Comparison of ENCODE assay signal across 8 cellular contexts in genomic region chr14:77799455-77799854, GRCh38. TPM values are rescaled to one million over a fixed set of nuclear protein-coding genes. Genes with fewer than 3 reads are reported as not detected.
DNase-seq lines count a peak whose midpoint lies in the region; ATAC-seq and TF ChIP-seq lines count a peak whose summit lies in the region.
"Not testable (repeated sequence)": the region's sequence is repeated elsewhere in the genome, so short reads cannot be mapped to it uniquely, and the experiment has no call there.

No MANE protein-coding gene starts in this region.

- H2AFZ ChIP-seq in OCI-LY1 (ENCODE audit: low read length), result peak overlapping the region; percentile 30
- peak overlapping the region; percentile 96 for H2AFZ ChIP-seq in hepatocyte

- H3K27me3 ChIP-seq in OCI-LY1 (ENCODE audit: insufficient read depth, low read length); colonic mucosa; hepatocyte: not testable (repeated sequence)

- intact Hi-C loops in colonic mucosa (cut with DNase I), result not testable (repeated sequence)

- not testable (repeated sequence) for H3K9me3 Mint-ChIP-seq in activated T-cell treated with anti-CD3 and anti-CD28 coated beads, Interleukin-2, amount 50 U/mL, for 4 hours; naive thymus-derived CD8-positive, alpha-beta T cell; stimulated activated naive B cell treated with anti-CD40 and anti-IgM and Interleukin-4, amounts not matched to agents 10 μg/mL and 1 μg/mL and 100 μg/mL, for 72 hours

- H3K27me3 Mint-ChIP-seq in activated T-cell treated with anti-CD3 and anti-CD28 coated beads, Interleukin-2, amount 50 U/mL, for 4 hours (ENCODE audit: low read depth); naive thymus-derived CD8-positive, alpha-beta T cell; stimulated activated naive B cell treated with anti-CD40 and anti-IgM and Interleukin-4, amounts not matched to agents 10 μg/mL and 1 μg/mL and 100 μg/mL, for 72 hours: not testable (repeated sequence)

- 83% methylated on average over 13 of the region's 13 CpGs for WGBS in hepatocyte (ENCODE audit: low lambda C conversion rate, missing lambda C conversion rate)

- H3K36me3 Mint-ChIP-seq in activated T-cell treated with anti-CD3 and anti-CD28 coated beads, Interleukin-2, amount 50 U/mL, for 4 hours (ENCODE audit: insufficient read depth); naive thymus-derived CD8-positive, alpha-beta T cell; stimulated activated naive B cell treated with anti-CD40 and anti-IgM and Interleukin-4, amounts not matched to agents 10 μg/mL and 1 μg/mL and 100 μg/mL, for 72 hours: not testable (repeated sequence)

- not testable (repeated sequence) for H3K4me1 Mint-ChIP-seq in activated T-cell treated with anti-CD3 and anti-CD28 coated beads, Interleukin-2, amount 50 U/mL, for 4 hours (ENCODE audit: low read depth); stimulated activated naive B cell treated with anti-CD40 and anti-IgM and Interleukin-4, amounts not matched to agents 10 μg/mL and 1 μg/mL and 100 μg/mL, for 72 hours
- H3K4me1 Mint-ChIP-seq in naive thymus-derived CD8-positive, alpha-beta T cell, result peaks cover 3 to 24% (median 12%) of the 10 kb centered on the region in 4 donors

- H3K9me3 ChIP-seq in OCI-LY1 (ENCODE audit: low read length); colonic mucosa; hepatocyte (ENCODE audit: low read depth): not testable (repeated sequence)

- TF ChIP-seq CTCF in AG09309 (IDR thresholded peaks at IDR 0.05; ENCODE audit: control insufficient read depth, insufficient read depth, low read depth, low read length, missing control alignments); OCI-LY1 (IDR thresholded peaks at IDR 0.05; ENCODE audit: low read length); colonic mucosa (IDR thresholded peaks at IDR 0.05); hepatocyte (IDR thresholded peaks at IDR 0.05; ENCODE audit: poor library complexity): not testable (repeated sequence)

- ATAC-seq in GM21619 (IDR thresholded peaks at IDR 0.05; ENCODE audit: unreplicated experiment), result peak; percentile 3
- not testable (repeated sequence) for ATAC-seq in activated T-cell treated with anti-CD3 and anti-CD28 coated beads, Interleukin-2, amount 50 U/mL, for 4 hours
- ATAC-seq in naive thymus-derived CD8-positive, alpha-beta T cell, result peak; percentile 2 to 8
- peak; percentile 3 to 4 for ATAC-seq in stimulated activated naive B cell treated with anti-CD40 and anti-IgM and Interleukin-4, amounts not matched to agents 10 μg/mL and 1 μg/mL and 100 μg/mL, for 72 hours (replicated peaks)

- H3K4me3 Mint-ChIP-seq in activated T-cell treated with anti-CD3 and anti-CD28 coated beads, Interleukin-2, amount 50 U/mL, for 4 hours, result peak overlapping the region; percentile 88
- H3K4me3 Mint-ChIP-seq in naive thymus-derived CD8-positive, alpha-beta T cell, result peak overlapping the region; percentile 84 to 91 (median 87)
- H3K4me3 Mint-ChIP-seq in stimulated activated naive B cell treated with anti-CD40 and anti-IgM and Interleukin-4, amounts not matched to agents 10 μg/mL and 1 μg/mL and 100 μg/mL, for 72 hours, result peak overlapping the region; percentile 93 to 96

- POLR2A ChIA-PET in naive thymus-derived CD8-positive, alpha-beta T cell (lab: Charles Lee), result interaction anchor here (0.7 to 1.9 kb wide), 2 partner anchors 39 to 93 kb away, joined by 3 to 15 read pairs; partner anchors contain the start of gene SNW1

- H3K4me3 ChIP-seq in AG09309 (ENCODE audit: control insufficient read depth, low read depth, low read length) (peak overlapping the region; percentile 69), OCI-LY1 (ENCODE audit: low read depth, low read length, poor library complexity, severe bottlenecking) (peak overlapping the region; percentile 86), colonic mucosa (peak overlapping the region; percentile 98), hepatocyte (peak overlapping the region; percentile 83)

- not testable (repeated sequence) for H3K36me3 ChIP-seq in OCI-LY1 (ENCODE audit: insufficient read depth, low read length); colonic mucosa; hepatocyte (replicated peaks; ENCODE audit: insufficient read depth, low read depth)

- not testable (repeated sequence) for H3K79me2 ChIP-seq in OCI-LY1 (ENCODE audit: insufficient read depth, low read length); hepatocyte

- H3K4me1 ChIP-seq in OCI-LY1 (ENCODE audit: insufficient read depth, low read length, severe bottlenecking); colonic mucosa; hepatocyte (ENCODE audit: insufficient read depth): not testable (repeated sequence)

- not testable (repeated sequence) for DNase-seq in AG09309 (ENCODE audit: low read depth); activated T-cell treated with anti-CD3 and anti-CD28 coated beads, Interleukin-2, amount 50 U/mL, for 4 hours; colonic mucosa; hepatocyte (ENCODE audit: low spot score); naive thymus-derived CD8-positive, alpha-beta T cell; stimulated activated naive B cell treated with anti-CD40 and anti-IgM and Interleukin-4, amounts not matched to agents 10 μg/mL and 1 μg/mL and 100 μg/mL, for 72 hours

- H3K9ac ChIP-seq in OCI-LY1 (ENCODE audit: low read length), result peak overlapping the region; percentile 83
- peak overlapping the region; percentile 79 to 84 for H3K9ac ChIP-seq in colonic mucosa (ENCODE audit: low read depth in 2 of 2, low read length in 2 of 2)

- not testable (repeated sequence) for H3K9me2 ChIP-seq in OCI-LY1 (ENCODE audit: low read depth, low read length); hepatocyte (replicated peaks; ENCODE audit: insufficient read depth)

- H3K27ac Mint-ChIP-seq in naive thymus-derived CD8-positive, alpha-beta T cell, result peak overlapping the region in 9 of 10 donors; percentile 77 to 91 (median 87)
- H3K27ac Mint-ChIP-seq in stimulated activated naive B cell treated with anti-CD40 and anti-IgM and Interleukin-4, amounts not matched to agents 10 μg/mL and 1 μg/mL and 100 μg/mL, for 72 hours, result peak overlapping the region; percentile 98

- not testable (repeated sequence) for H3K27ac ChIP-seq in OCI-LY1 (ENCODE audit: low read depth, low read length, poor library complexity, severe bottlenecking)
- peak overlapping the region; percentile 79 for H3K27ac ChIP-seq in colonic mucosa
- H3K27ac ChIP-seq in hepatocyte, result peak overlapping the region; percentile 92

- not testable (repeated sequence) for H4K20me1 ChIP-seq in OCI-LY1 (ENCODE audit: insufficient read depth, low read length); hepatocyte (ENCODE audit: insufficient read depth, poor library complexity, severe bottlenecking)

- peak overlapping the region; percentile 89 for H3K4me2 ChIP-seq in OCI-LY1 (ENCODE audit: low read length)
- H3K4me2 ChIP-seq in hepatocyte, result peak overlapping the region; percentile 87

- H3F3A ChIP-seq in OCI-LY1 (ENCODE audit: insufficient read depth, low read length), result not testable (repeated sequence)

RNA-seq across cellular contexts. Expression of gene ADCK1, which starts 0.5 kb away (rescaled TPM):
- total RNA-seq in activated T-cell treated with anti-CD3 and anti-CD28 coated beads, Interleukin-2, amount 50 U/mL, for 4 hours, result 10 to 100 TPM in 1 of 3 donors, 1 to 10 TPM in 2; 7.7 to 10.9 (median 9.3) TPM
- 10 to 100 TPM in 1 of 2 donors, 1 to 10 TPM in 1; 7.4 to 12.1 TPM for total RNA-seq in colonic mucosa
- total RNA-seq in hepatocyte, result 7.3 and 8.2 TPM in 2 replicates
- 10.1 and 16.4 TPM in 2 replicates for polyA plus RNA-seq in hepatocyte
- 1 to 10 TPM; 7.0 to 7.3 TPM for total RNA-seq in naive thymus-derived CD8-positive, alpha-beta T cell
- 1 to 10 TPM; 5.2 to 7.0 (median 6.8) TPM for polyA plus RNA-seq in naive thymus-derived CD8-positive, alpha-beta T cell

RNA-seq across cellular contexts. Expression of gene SNW1, which starts 38.5 kb away (rescaled TPM):
- total RNA-seq in activated T-cell treated with anti-CD3 and anti-CD28 coated beads, Interleukin-2, amount 50 U/mL, for 4 hours, result 100 to 1,000 TPM; 119 to 133 (median 122) TPM
- total RNA-seq in colonic mucosa (10 to 100 TPM; 69.6 to 81.9 TPM), hepatocyte (54.0 and 57.0 TPM in 2 replicates)
- polyA plus RNA-seq in hepatocyte, result 47.7 and 49.2 TPM in 2 replicates
- total RNA-seq in naive thymus-derived CD8-positive, alpha-beta T cell, result 100 to 1,000 TPM in 1 of 2 experiments, 10 to 100 TPM in 1; 96.6 to 108 TPM
- polyA plus RNA-seq in naive thymus-derived CD8-positive, alpha-beta T cell, result 10 to 100 TPM; 60.4 to 69.5 (median 61.9) TPM
